ENCODE assay signal across 12 cellular contexts in genomic region chr11:128841461-128842072, GRCh38. TPM values are rescaled to one million over a fixed set of nuclear protein-coding genes. Genes with fewer than 3 reads are reported as not detected.
DNase-seq lines count a peak whose midpoint lies in the region; ATAC-seq lines count a peak whose summit lies in the region.
"Had no signal": no experiment of that assay in that cellular context is flagged by ENCODE, and none has a peak within 500 bp of the region (broad histone marks: within the 10 kb centered on the region; RNA-seq: fewer than 3 reads in every experiment).

No MANE protein-coding gene starts in this region.

- ATAC-seq in GM18520 (IDR thresholded peaks at IDR 0.05; ENCODE audit: unreplicated experiment), result peak; percentile 52
- peak; percentile 55 for ATAC-seq in GM21529 (IDR thresholded peaks at IDR 0.05; ENCODE audit: unreplicated experiment)
- peak; percentile 47 for ATAC-seq in HG03460 (IDR thresholded peaks at IDR 0.05; ENCODE audit: unreplicated experiment)
- ATAC-seq: SK-N-SH treated with all-trans-retinoic acid at 6 μM for 48 hours had no signal

- H3K27me3 Mint-ChIP-seq in immature natural killer cell (ENCODE audit: low read depth in 3 of 3), result peaks cover 0 to 4% (median 2%) of the 10 kb centered on the region in 3 donors

- H3K9me3 Mint-ChIP-seq in immature natural killer cell, result no peaks in the 10 kb centered on the region

- H3K27ac Mint-ChIP-seq in immature natural killer cell, result peak overlapping the region; percentile 64 to 86 (median 84)

- DNase-seq in immature natural killer cell, result peak; percentile 48 to 62 (median 48)
- no peak for DNase-seq in activated gamma-delta T cell (lab: John Stamatoyannopoulos, UW)
- no peak for DNase-seq in activated effector memory CD4-positive, alpha-beta T cell treated with Interleukin-2 at 50 U/mL for 16 hours
- no peak for DNase-seq in T1000 (lab: John Stamatoyannopoulos, UW)
- DNase-seq in SK-N-DZ (ENCODE audit: low spot score), result no peak
- DNase-seq: dermis blood vessel endothelial cell, NCI-H146, nucleus accumbens had no signal

- H3K4me3 Mint-ChIP-seq in immature natural killer cell, result peak overlapping the region; percentile 17 to 68 (median 55)

- H3K4me1 Mint-ChIP-seq in immature natural killer cell, result peaks cover 60 to 79% of the 10 kb centered on the region in 2 donors

- H3K36me3 Mint-ChIP-seq in immature natural killer cell, result peaks cover 0 to 6% (median 0%) of the 10 kb centered on the region in 3 donors

RNA-seq across cellular contexts. Expression of gene KCNJ1, which starts 25.5 kb away (rescaled TPM):
- polyA plus RNA-seq in immature natural killer cell, result not detected
- not detected in 2 replicates for polyA plus RNA-seq in SK-N-DZ (2014; cell fraction: cytosol; rRNA removed)
- not detected in 2 replicates for polyA plus RNA-seq in SK-N-DZ (2014; cell fraction: nucleus; rRNA removed)

RNA-seq across cellular contexts. Expression of gene KCNJ5, which starts 49.6 kb away (rescaled TPM):
- not detected for polyA plus RNA-seq in immature natural killer cell
- polyA plus RNA-seq in SK-N-DZ (2014; cell fraction: cytosol; rRNA removed), result not detected in 2 replicates
- not detected in 2 replicates for polyA plus RNA-seq in SK-N-DZ (2014; cell fraction: nucleus; rRNA removed)

Comparison
In these comparisons a context has a peak if more than half of its experiments do, and no peak if none do; other contexts are left out.
1. DNase-seq: peak in immature natural killer cell (3 of 3); none in activated gamma-delta T cell (single experiment), activated effector memory CD4-positive, alpha-beta T cell treated with Interleukin-2 at 50 U/mL for 16 hours (single experiment), T1000 (single experiment) and SK-N-DZ (single experiment).
2. Peak in every context shown above with its lines, with median percentiles within 50 percentile points of each other: ATAC-seq.